ENCODE assay signal across 30 cellular contexts in the genomic region with DNA sequence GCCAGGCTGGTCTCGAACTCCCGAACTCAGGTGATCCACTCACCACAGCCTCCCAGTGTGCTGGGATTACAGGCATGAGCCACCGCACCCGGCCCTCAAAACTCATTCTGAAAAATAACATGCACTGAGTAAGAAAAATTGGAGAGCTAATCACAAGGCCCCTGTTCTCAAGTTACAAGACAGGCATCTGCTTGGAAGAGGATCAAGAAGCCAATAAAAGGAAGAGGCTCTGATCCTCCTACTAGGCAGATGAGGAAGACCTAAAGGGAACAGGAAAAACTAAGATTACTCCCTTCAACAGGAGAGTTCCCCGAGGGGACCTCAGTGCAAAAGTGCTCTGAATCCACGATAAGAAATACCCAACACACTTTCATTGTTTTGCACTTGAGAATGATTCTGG. TPM values are rescaled to one million over a fixed set of nuclear protein-coding genes. Genes with fewer than 3 reads are reported as not detected.
A peak's percentile ranks its signal among the peaks of the same experiment; 100 is the strongest.
DNase-seq lines count a peak whose midpoint lies in the region; ATAC-seq and TF ChIP-seq lines count a peak whose summit lies in the region.
"Had no signal": no experiment of that assay in that cellular context is flagged by ENCODE, and none has a peak within 500 bp of the region (broad histone marks: within the 10 kb centered on the region; RNA-seq: fewer than 3 reads in every experiment).

No MANE protein-coding gene starts in this region.

- in situ Hi-C loops in KBM-7 (cut with MboI; ENCODE audit: low pct_unique_long_range_greater_than_20kb, low sequenced_read_pairs): no loop called here
- in situ Hi-C loops in astrocyte of the spinal cord (cut with HindIII; ENCODE audit: low sequenced_read_pairs): no loop called here

- peaks cover 13% of the 10 kb centered on the region for H3K4me1 Mint-ChIP-seq in activated T-helper 2 cell treated with anti-CD3 and anti-CD28 coated beads, Interferon-gamma antibody, Interleukin-2, Interleukin-4, amounts not matched to agents 10 μg/mL and 5 μg/mL and 100 μg/mL, durations not matched to agents 14 hours and 24 hours and 36 hours (ENCODE audit: low read depth)
- H3K4me1 Mint-ChIP-seq: memory B cell; stimulated activated naive CD8-positive, alpha-beta T cell treated with anti-CD3 and anti-CD28 coated beads, Interleukin-15, amount 100 ng/mL, for 72 hours had no signal

- H3K9me3 ChIP-seq in A673 (ENCODE audit: low read depth, low read length, poor library complexity, severe bottlenecking): no peaks in the 10 kb centered on the region
- no peaks in the 10 kb centered on the region for H3K9me3 ChIP-seq in heart right ventricle
- H3K9me3 ChIP-seq: body of pancreas, gastrocnemius medialis, thyroid gland had no signal

- POLR2A ChIA-PET in A673 (lab: Charles Lee; ENCODE audit: low non-redundant PET): interaction anchor here (0.7 kb wide), 1 partner anchor 51 kb away, joined by 7 read pairs; no protein-coding TSS in a partner anchor

- H3K36me3 ChIP-seq in A673 (ENCODE audit: insufficient read depth, low read length, poor library complexity, severe bottlenecking): peaks cover 54% of the 10 kb centered on the region
- peaks cover 0 to 96% (median 48%) of the 10 kb centered on the region in 9 donors for H3K36me3 ChIP-seq in heart right ventricle

- H3K27ac Mint-ChIP-seq in activated T-helper 2 cell treated with anti-CD3 and anti-CD28 coated beads, Interferon-gamma antibody, Interleukin-2, Interleukin-4, amounts not matched to agents 10 μg/mL and 5 μg/mL and 100 μg/mL, durations not matched to agents 14 hours and 24 hours and 36 hours: no peak overlapping the region
- H3K27ac Mint-ChIP-seq: activated CD4-positive, alpha-beta T cell treated with anti-CD3 and anti-CD28 coated beads, Interleukin-2, amount 10 ng/mL, durations not matched to agents 24 days and 14 days; CD4-positive, alpha-beta memory T cell; GM23338; memory B cell; stimulated activated naive CD8-positive, alpha-beta T cell treated with anti-CD3 and anti-CD28 coated beads, Interleukin-15, amount 100 ng/mL, for 72 hours had no signal

- H3K27me3 ChIP-seq in A673 (replicated peaks; ENCODE audit: insufficient read depth, low read depth, low read length, poor library complexity) (no peaks in the 10 kb centered on the region), heart right ventricle (no peaks in the 10 kb centered on the region)
- H3K27me3 ChIP-seq: body of pancreas, gastrocnemius medialis, thyroid gland had no signal

- no TSS peak for BruUV-seq in A673 (replicated peaks; lab: Mats Ljungman, UMichigan)

- DNase-seq in A673 (ENCODE audit: low spot score): peak; percentile 49
- DNase-seq in KBM-7: peak; percentile 16
- DNase-seq in astrocyte of the spinal cord (ENCODE audit: low read depth, low spot score): peak; percentile 30
- DNase-seq in fibroblast of villous mesenchyme (ENCODE audit: low read depth): peak; percentile 37
- DNase-seq in heart right ventricle: no peak
- DNase-seq in substantia nigra (lab: John Stamatoyannopoulos, UW): no peak
- no peak for DNase-seq in activated T-helper 2 cell treated with anti-CD3 and anti-CD28 coated beads, Interferon-gamma antibody, Interleukin-2, Interleukin-4, amounts not matched to agents 10 μg/mL and 5 μg/mL and 100 μg/mL, durations not matched to agents 14 hours and 24 hours and 36 hours (ENCODE audit: low spot score)
- no peak for DNase-seq in NCI-H345 (lab: John Stamatoyannopoulos, UW)
- DNase-seq: activated CD4-positive, alpha-beta T cell treated with anti-CD3 and anti-CD28 coated beads, Interleukin-2, amount 10 ng/mL, durations not matched to agents 24 days and 14 days; activated gamma-delta T cell treated with Interleukin-2 at 50 U/mL for 16 hours; activated T-cell treated with anti-CD3 and anti-CD28 coated beads, Interleukin-2, amount 50 U/mL, for 1 hour; AML-193; body of pancreas; CD4-positive, alpha-beta memory T cell; cerebellar nuclear complex; gastrocnemius medialis; hypothalamus; NCI-H1105; NCI-H2029; NCI-H446 treated with DMSO at 0.1 percent for 48 hours; SHP77; stimulated activated naive CD8-positive, alpha-beta T cell treated with anti-CD3 and anti-CD28 coated beads, Interleukin-15, amount 100 ng/mL, for 72 hours; T-helper 9 cell; thyroid gland; WERI-Rb-1 had no signal

- no peak for TF ChIP-seq CTCF in A673 (conservative IDR thresholded peaks at IDR 0.05; ENCODE audit: low read depth, low read length)
- no peak for TF ChIP-seq CTCF in astrocyte of the spinal cord (IDR thresholded peaks at IDR 0.05; ENCODE audit: low read depth, low read length)
- TF ChIP-seq CTCF in fibroblast of villous mesenchyme (IDR thresholded peaks at IDR 0.05; ENCODE audit: insufficient read depth, low read depth, low read length): no peak
- TF ChIP-seq CTCF in heart right ventricle (IDR thresholded peaks at IDR 0.05): no peak

- H3K4me3 Mint-ChIP-seq in activated T-helper 2 cell treated with anti-CD3 and anti-CD28 coated beads, Interferon-gamma antibody, Interleukin-2, Interleukin-4, amounts not matched to agents 10 μg/mL and 5 μg/mL and 100 μg/mL, durations not matched to agents 14 hours and 24 hours and 36 hours (ENCODE audit: low read depth): no peak overlapping the region
- H3K4me3 Mint-ChIP-seq: activated CD4-positive, alpha-beta T cell treated with anti-CD3 and anti-CD28 coated beads, Interleukin-2, amount 10 ng/mL, durations not matched to agents 24 days and 14 days; CD4-positive, alpha-beta memory T cell; GM23338; memory B cell; stimulated activated naive CD8-positive, alpha-beta T cell treated with anti-CD3 and anti-CD28 coated beads, Interleukin-15, amount 100 ng/mL, for 72 hours had no signal

- no peak overlapping the region for H3K4me3 ChIP-seq in A673 (ENCODE audit: low read depth, low read length, poor library complexity, severe bottlenecking)
- no peak overlapping the region for H3K4me3 ChIP-seq in astrocyte of the spinal cord (ENCODE audit: low read depth, low read length)
- H3K4me3 ChIP-seq in fibroblast of villous mesenchyme (ENCODE audit: low read depth, low read length): no peak overlapping the region
- H3K4me3 ChIP-seq in heart right ventricle: no peak overlapping the region
- H3K4me3 ChIP-seq: body of pancreas, gastrocnemius medialis, GM23338, thyroid gland had no signal

- 80 to 82% methylated on average over 6 of the region's 6 CpGs for WGBS in heart right ventricle, 2 donors

- intact Hi-C loops in A673 (cut with micrococcal nuclease; ENCODE audit: unreplicated experiment) (no loop called here), heart right ventricle (cut with DNase I) (loop anchor here in 3 of 10 donors (10.0 kb wide), 2 partner anchors 149 to 169 kb away; no protein-coding TSS in a partner anchor)
- intact Hi-C loops in activated T-helper 2 cell treated with anti-CD3 and anti-CD28 coated beads, Interferon-gamma antibody, Interleukin-2, Interleukin-4, amounts not matched to agents 10 μg/mL and 5 μg/mL and 100 μg/mL, durations not matched to agents 14 hours and 24 hours and 36 hours (cut with micrococcal nuclease): loop anchor here (10.0 kb wide), 1 partner anchor 61 kb away; a partner anchor contains a TSS

- H3K4me1 ChIP-seq in A673 (ENCODE audit: insufficient read depth, low read length, poor library complexity, severe bottlenecking) (peaks cover 7% of the 10 kb centered on the region), heart right ventricle (peaks cover 0 to 12% (median 0%) of the 10 kb centered on the region in 9 donors)
- H3K4me1 ChIP-seq: body of pancreas, thyroid gland had no signal

- H3K27ac ChIP-seq in A673 (ENCODE audit: low read depth, low read length, poor library complexity, severe bottlenecking) (peak overlapping the region; percentile 40), heart right ventricle (no peak overlapping the region), substantia nigra (ENCODE audit: low read depth, low read length, poor library complexity, severe bottlenecking) (no peak overlapping the region)
- H3K27ac ChIP-seq: body of pancreas, gastrocnemius medialis, thyroid gland, WERI-Rb-1 had no signal

- CTCF ChIA-PET in A673 (lab: Charles Lee): no interaction called here

- ATAC-seq in heart right ventricle: no peak
- ATAC-seq: body of pancreas; gastrocnemius medialis; GM23338; left lobe of liver; Panc1; stimulated activated naive CD8-positive, alpha-beta T cell treated with anti-CD3 and anti-CD28 coated beads, Interleukin-15, amount 100 ng/mL, for 72 hours had no signal

- H3K9me3 Mint-ChIP-seq in activated T-helper 2 cell treated with anti-CD3 and anti-CD28 coated beads, Interferon-gamma antibody, Interleukin-2, Interleukin-4, amounts not matched to agents 10 μg/mL and 5 μg/mL and 100 μg/mL, durations not matched to agents 14 hours and 24 hours and 36 hours: no peaks in the 10 kb centered on the region
- H3K9me3 Mint-ChIP-seq: activated CD4-positive, alpha-beta T cell treated with anti-CD3 and anti-CD28 coated beads, Interleukin-2, amount 10 ng/mL, durations not matched to agents 24 days and 14 days; CD4-positive, alpha-beta memory T cell; GM23338; memory B cell; stimulated activated naive CD8-positive, alpha-beta T cell treated with anti-CD3 and anti-CD28 coated beads, Interleukin-15, amount 100 ng/mL, for 72 hours had no signal

- peaks cover 73% of the 10 kb centered on the region for H3K36me3 Mint-ChIP-seq in activated T-helper 2 cell treated with anti-CD3 and anti-CD28 coated beads, Interferon-gamma antibody, Interleukin-2, Interleukin-4, amounts not matched to agents 10 μg/mL and 5 μg/mL and 100 μg/mL, durations not matched to agents 14 hours and 24 hours and 36 hours (ENCODE audit: low read depth)

- H3K27me3 Mint-ChIP-seq in activated T-helper 2 cell treated with anti-CD3 and anti-CD28 coated beads, Interferon-gamma antibody, Interleukin-2, Interleukin-4, amounts not matched to agents 10 μg/mL and 5 μg/mL and 100 μg/mL, durations not matched to agents 14 hours and 24 hours and 36 hours (ENCODE audit: low read depth): no peaks in the 10 kb centered on the region
- H3K27me3 Mint-ChIP-seq: activated CD4-positive, alpha-beta T cell treated with anti-CD3 and anti-CD28 coated beads, Interleukin-2, amount 10 ng/mL, durations not matched to agents 24 days and 14 days; CD4-positive, alpha-beta memory T cell; memory B cell; stimulated activated naive CD8-positive, alpha-beta T cell treated with anti-CD3 and anti-CD28 coated beads, Interleukin-15, amount 100 ng/mL, for 72 hours had no signal

RNA-seq across cellular contexts. Expression of a gene that starts 18.4 kb away (rescaled TPM):
- 94.3 and 100 TPM in 2 replicates for total RNA-seq in A673 (2021)
- 31.1 and 31.9 TPM in 2 replicates for total RNA-seq in fibroblast of villous mesenchyme
- total RNA-seq in heart right ventricle: 10 to 100 TPM; 13.7 to 22.2 (median 15.9) TPM
- polyA plus RNA-seq in heart right ventricle: 10 to 100 TPM in 1 of 2 donors, 1 to 10 TPM in 1; 9.6 to 16.5 TPM
- total RNA-seq in activated T-helper 2 cell treated with anti-CD3 and anti-CD28 coated beads, Interferon-gamma antibody, Interleukin-2, Interleukin-4, amounts not matched to agents 10 μg/mL and 5 μg/mL and 100 μg/mL, durations not matched to agents 14 hours and 24 hours and 36 hours: 68.9 and 72.2 TPM in 2 replicates

RNA-seq across cellular contexts. Expression of a gene that starts 37.9 kb away (rescaled TPM):
- total RNA-seq in A673 (2021) (not detected in 2 replicates), fibroblast of villous mesenchyme (not detected in 2 replicates), heart right ventricle (under 1 TPM in 9 of 10 donors, not detected in 1; 0.13 to 0.71 (median 0.28) TPM)
- under 1 TPM; 0.29 to 0.52 TPM for polyA plus RNA-seq in heart right ventricle
- total RNA-seq in activated T-helper 2 cell treated with anti-CD3 and anti-CD28 coated beads, Interferon-gamma antibody, Interleukin-2, Interleukin-4, amounts not matched to agents 10 μg/mL and 5 μg/mL and 100 μg/mL, durations not matched to agents 14 hours and 24 hours and 36 hours: 0.02 TPM in 1 of 2 replicates, not detected in the other
- total RNA-seq: activated CD4-positive, alpha-beta T cell treated with anti-CD3 and anti-CD28 coated beads, Interleukin-2, amount 10 ng/mL, durations not matched to agents 24 days and 14 days; CD4-positive, alpha-beta memory T cell; endothelial cell of umbilical vein had no signal
- polyA plus RNA-seq: CD4-positive, alpha-beta memory T cell had no signal

Comparison
In these comparisons a context has a peak if more than half of its experiments do, and no peak if none do; other contexts are left out.
1. DNase-seq: peak in A673 (single experiment), KBM-7 (single experiment), astrocyte of the spinal cord (single experiment) and fibroblast of villous mesenchyme (single experiment); none in heart right ventricle (0 of 2), substantia nigra (0 of 49), activated T-helper 2 cell treated with anti-CD3 and anti-CD28 coated beads, Interferon-gamma antibody, Interleukin-2, Interleukin-4, amounts not matched to agents 10 μg/mL and 5 μg/mL and 100 μg/mL, durations not matched to agents 14 hours and 24 hours and 36 hours (single experiment) and NCI-H345 (single experiment).